In the genomic region with DNA sequence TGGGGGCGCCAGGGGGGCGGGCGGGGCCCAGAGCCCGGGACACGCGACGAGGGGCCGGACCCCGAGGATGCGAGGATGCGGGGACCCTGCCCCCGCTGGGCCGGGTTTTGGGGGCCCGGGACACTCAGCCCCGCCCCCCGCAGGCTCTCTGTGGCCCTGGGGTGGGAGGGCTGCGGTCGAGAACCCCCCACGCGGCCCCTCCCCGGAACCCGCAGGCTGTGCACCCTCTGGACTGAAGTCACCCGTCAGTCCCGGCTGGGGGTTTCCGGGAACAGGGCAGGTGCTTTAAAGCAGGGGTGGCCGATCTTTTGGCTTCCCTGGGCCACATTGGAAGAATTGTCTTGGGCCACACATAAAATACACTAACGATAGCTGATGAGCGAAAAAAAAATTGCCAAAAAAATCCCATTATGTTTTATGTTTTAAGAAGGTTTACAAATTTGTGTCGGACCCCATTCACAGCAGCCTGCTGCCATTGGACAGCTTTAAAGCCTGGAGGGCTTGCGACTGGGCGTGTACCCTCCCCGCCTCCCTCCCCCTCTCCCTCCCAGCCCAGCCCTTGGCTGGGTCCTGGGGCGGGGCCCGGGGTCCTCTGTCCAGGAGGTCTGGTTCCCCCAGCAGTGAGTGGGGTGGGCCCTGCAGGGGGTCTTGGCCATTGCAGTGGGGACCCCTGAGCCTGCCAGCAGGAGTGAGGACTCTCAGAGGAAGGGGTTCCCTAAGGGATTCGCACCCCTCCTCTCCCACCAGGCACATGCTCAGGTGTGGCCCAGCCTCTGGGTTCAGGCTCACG, we compare ENCODE assay signal across 9 cellular contexts. TPM values are rescaled to one million over a fixed set of nuclear protein-coding genes. Genes with fewer than 3 reads are reported as not detected.
A peak's percentile ranks its signal among the peaks of the same experiment; 100 is the strongest.
DNase-seq lines count a peak whose midpoint lies in the region; ATAC-seq, FAIRE-seq and TF ChIP-seq lines count a peak whose summit lies in the region.
"Had no signal": no experiment of that assay in that cellular context is flagged by ENCODE, and none has a peak within 500 bp of the region (broad histone marks: within the 10 kb centered on the region; RNA-seq: fewer than 3 reads in every experiment).

No MANE protein-coding gene starts in this region.

- CTCF ChIA-PET in GM12878 (lab: Yijun Ruan, JAX) = interaction anchor here (1.4 to 1.9 kb wide), 2 partner anchors 15 to 113 kb away, joined by 5 to 8 read pairs; no protein-coding TSS in a partner anchor

- H2AFZ ChIP-seq in GM12878 (ENCODE audit: control insufficient read depth, low read depth, low read length) (no peak overlapping the region; the same call in 1 of the 2 replicates), GM23248 (no peak overlapping the region)

- H3K27ac Mint-ChIP-seq in T-helper 1 cell treated with Interleukin-12 subunit alpha and Interleukin-12 subunit beta and Interleukin-4 antibody, amounts not matched to agents 30 μg/mL and 1 μg/mL, for 36 hours = peak overlapping the region; percentile 95

- H3K36me3 ChIP-seq in H7 (replicated peaks; ENCODE audit: control insufficient read depth, insufficient read depth, low read length) (no peaks in the 10 kb centered on the region), GM12878 (ENCODE audit: control insufficient read depth in 2 of 2, insufficient read depth in 2 of 2, low read length in 1 of 2) (no peaks in the 10 kb centered on the region), GM23248 (ENCODE audit: low read depth) (no peaks in the 10 kb centered on the region)

- in situ Hi-C loops in GM12878 (cut with MboI) (no loop called here), GM23248 (cut with MboI) (no loop called here)

- no peak for TF ChIP-seq CTCF in GM12878 (IDR thresholded peaks at IDR 0.05 in 2 of 3, conservative IDR thresholded peaks at IDR 0.05 in 1 of 3; ENCODE audit: control insufficient read depth in 2 of 3, extremely low read depth in 1 of 3, insufficient read depth in 1 of 3, low read depth in 3 of 3, low read length in 3 of 3)

- H3K4me1 ChIP-seq in GM12878 (ENCODE audit: control insufficient read depth, insufficient read depth, low read length) (peaks cover 10% of the 10 kb centered on the region), GM23248 (ENCODE audit: insufficient read depth) (no peaks in the 10 kb centered on the region)

- no peaks in the 10 kb centered on the region for H3K36me3 Mint-ChIP-seq in T-helper 1 cell treated with Interleukin-12 subunit alpha and Interleukin-12 subunit beta and Interleukin-4 antibody, amounts not matched to agents 30 μg/mL and 1 μg/mL, for 36 hours (ENCODE audit: low read depth)

- H3K4me3 ChIP-seq in H7 (ENCODE audit: insufficient read depth, low read depth, low read length) (no peak overlapping the region), GM12878 (0 out of 2 replicates have a peak overlapping the region, but pooled peaks have one; percentile 22), GM23248 (no peak overlapping the region)

- DNase-seq in H7 (peak; percentile 79), GM12878 (ENCODE audit: low read depth, low spot score) (no peak), GM23248 (no peak), OCI-M2 (lab: John Stamatoyannopoulos, UW; ENCODE audit: unreplicated experiment) (no peak)
- peak; percentile 68 for DNase-seq in stimulated activated CD8-positive, alpha-beta memory T cell treated with anti-CD3 and anti-CD28 coated beads, Interleukin-12 subunit alpha, Interleukin-12 subunit beta, amount 100 ng/mL, for 4 hours (ENCODE audit: low read depth)
- DNase-seq: IMR-90 had no signal

- H3K27me3 ChIP-seq in H7 (ENCODE audit: control insufficient read depth, insufficient read depth, low read length) (no peaks in the 10 kb centered on the region; the same call in 1 of the 2 replicates), GM12878 (replicated peaks in 1 of 2; ENCODE audit: control insufficient read depth in 2 of 2, insufficient read depth in 2 of 2, low read length in 1 of 2) (no peaks in the 10 kb centered on the region), GM23248 (replicated peaks; ENCODE audit: insufficient read depth) (no peaks in the 10 kb centered on the region)

- peak overlapping the region; percentile 76 for H3K4me3 Mint-ChIP-seq in T-helper 1 cell treated with Interleukin-12 subunit alpha and Interleukin-12 subunit beta and Interleukin-4 antibody, amounts not matched to agents 30 μg/mL and 1 μg/mL, for 36 hours

- no peak for FAIRE-seq in GM12878 (lab: Jason Lieb, UNC)

- TF ChIP-seq EP300 in GM12878 (IDR thresholded peaks at IDR 0.05; ENCODE audit: borderline replicate concordance in 1 of 2, control insufficient read depth in 1 of 2, low read depth in 2 of 2, low read length in 2 of 2) = peak in 1 of 2 experiments; percentile 38; a peak in 1 of 4 replicates

- 15% methylated on average over 15 of the region's 36 CpGs for WGBS in GM12878 (ENCODE audit: insufficient coverage, insufficient replicate concordance, low lambda C conversion rate, missing lambda C conversion rate)
- 18 to 22% methylated on average over 18 to 30 of the region's 36 CpGs for WGBS in GM23248 (ENCODE audit: low coverage in 1 of 2, low lambda C conversion rate in 2 of 2, missing lambda C conversion rate in 2 of 2), 2 experiments

- peaks cover 9% of the 10 kb centered on the region for H3K4me1 Mint-ChIP-seq in T-helper 1 cell treated with Interleukin-12 subunit alpha and Interleukin-12 subunit beta and Interleukin-4 antibody, amounts not matched to agents 30 μg/mL and 1 μg/mL, for 36 hours (ENCODE audit: low read depth)

- no peak for TF ChIP-seq RAD21 in GM12878 (IDR thresholded peaks at IDR 0.05; ENCODE audit: insufficient read depth, low read depth, low read length)

- SMC1A ChIA-PET in GM12878 (lab: Charles Lee; ENCODE audit: uncharacterized antibody, unreplicated experiment) = interaction anchor here (0.6 kb wide), 2 partner anchors 15 to 23 kb away, joined by 3 read pairs; no protein-coding TSS in a partner anchor

- peak; percentile 93 for ATAC-seq in GM12878
- no peak for ATAC-seq in HG03378 (IDR thresholded peaks at IDR 0.05; ENCODE audit: unreplicated experiment)
- ATAC-seq in GM18868 (IDR thresholded peaks at IDR 0.05; ENCODE audit: unreplicated experiment) = no peak

- RAD21 ChIA-PET in GM12878 (lab: Charles Lee; ENCODE audit: unreplicated experiment) = interaction anchor here (0.7 to 2.2 kb wide), 5 partner anchors 15 to 113 kb away, joined by 4 to 9 read pairs (median 5); no protein-coding TSS in a partner anchor

- H4K20me1 ChIP-seq in GM12878 (ENCODE audit: control insufficient read depth, insufficient read depth) = no peaks in the 10 kb centered on the region
- H4K20me1 ChIP-seq in GM23248 (ENCODE audit: insufficient read depth) = no peaks in the 10 kb centered on the region

- H3K27me3 Mint-ChIP-seq in T-helper 1 cell treated with Interleukin-12 subunit alpha and Interleukin-12 subunit beta and Interleukin-4 antibody, amounts not matched to agents 30 μg/mL and 1 μg/mL, for 36 hours (ENCODE audit: low read depth) = no peaks in the 10 kb centered on the region

- no peak overlapping the region for H3K9ac ChIP-seq in GM12878 (ENCODE audit: control insufficient read depth, insufficient read depth, low read length)
- H3K9ac ChIP-seq in GM23248 = no peak overlapping the region

- POLR2A ChIA-PET in GM12878 (lab: Charles Lee) = interaction anchor here (0.5 to 1.7 kb wide), 5 partner anchors 9 to 124 kb away, joined by 3 to 5 read pairs (median 4); partner anchors contain the start of gene ISG15

- intact Hi-C loops in GM12878 (cut with micrococcal nuclease; ENCODE audit: unreplicated experiment) = no loop called here

- no peaks in the 10 kb centered on the region for H3F3A ChIP-seq in GM23248 (ENCODE audit: insufficient read depth)

- H3K9me3 Mint-ChIP-seq in T-helper 1 cell treated with Interleukin-12 subunit alpha and Interleukin-12 subunit beta and Interleukin-4 antibody, amounts not matched to agents 30 μg/mL and 1 μg/mL, for 36 hours = no peaks in the 10 kb centered on the region

- no peaks in the 10 kb centered on the region for H3K9me2 ChIP-seq in GM23248 (ENCODE audit: insufficient read depth)

- H3K9me3 ChIP-seq in GM12878 (replicated peaks; ENCODE audit: control insufficient read depth, insufficient read depth, low read length) (no peaks in the 10 kb centered on the region), GM23248 (ENCODE audit: low read depth) (no peaks in the 10 kb centered on the region)

- H3K79me2 ChIP-seq in GM12878 (ENCODE audit: control insufficient read depth, insufficient read depth, low read length) (no peaks in the 10 kb centered on the region), GM23248 (ENCODE audit: insufficient read depth) (no peaks in the 10 kb centered on the region)

- TF ChIP-seq POLR2A in GM12878 (IDR thresholded peaks at IDR 0.05; ENCODE audit: low read depth, low read length) = no peak

- H3K27ac ChIP-seq in GM12878 (ENCODE audit: control insufficient read depth, insufficient read depth) (no peak overlapping the region), GM23248 (no peak overlapping the region)

- no TSS peak for BruUV-seq in GM12878 (replicated peaks; lab: Mats Ljungman, UMichigan)

- peak overlapping the region; percentile 62 for H3K4me2 ChIP-seq in GM12878 (ENCODE audit: control insufficient read depth, insufficient read depth)
- H3K4me2 ChIP-seq in GM23248 (ENCODE audit: unreplicated experiment) = no peak overlapping the region

RNA-seq across cellular contexts. Expression of gene C1orf159, which starts 21.6 kb away (rescaled TPM):
- 29.3 and 32.0 TPM in 2 replicates for total RNA-seq in H7 (2014; rRNA removed; shearing (Covaris generic))
- total RNA-seq in GM12878 (2013; cell fraction: nucleolus; rRNA removed) = 49.9 and 52.4 TPM in 2 replicates
- total RNA-seq in GM12878 (2014; rRNA removed) (12.2 and 16.8 TPM in 2 replicates), GM12878 (2014; rRNA removed; fragmentation: Illumina TruSeq; extraction: Trizol) (2.3 and 3.0 TPM in 2 replicates), GM12878 (2021) (15.5 and 18.7 TPM in 2 replicates)
- polyA plus RNA-seq in GM12878 (2011; ENCODE audit: low read depth) = 3.3 TPM
- polyA plus RNA-seq in GM12878 (2011; rRNA removed) (1.9 and 5.1 TPM in 2 replicates), GM12878 (2014; fragmentation: Illumina TruSeq; extraction: Trizol) (0.24 and 1.3 TPM in 2 replicates), GM12878 (2014; fragmentation: Nextera tagmentation; extraction: Ambion mirVana) (under 1 TPM; 0.11 to 0.44 TPM), GM12878 (2014; rRNA removed) (23.4 TPM in 2 replicates), GM12878 (2016; fragmentation: Nextera tagmentation; extraction: Ambion mirVana) (10 to 100 TPM; 10.9 to 12.1 TPM), GM23248 (2016; fragmentation: Nextera tagmentation; extraction: Ambion mirVana) (11.0 and 11.4 TPM in 2 replicates)
- polyA plus RNA-seq in GM12878 (2011; cell fraction: cytosol; rRNA removed) = 7.7 and 14.7 TPM in 2 replicates
- 75.7 and 94.5 TPM in 2 replicates for polyA plus RNA-seq in GM12878 (2011; cell fraction: nucleus; rRNA removed)
- 8.7 and 10.2 TPM in 2 replicates for polyA plus RNA-seq in GM12878 (2012)
- polyA minus RNA-seq in GM12878 (2011; rRNA and poly(A)+ RNA removed) = 2.0 and 6.2 TPM in 2 replicates
- 4.1 and 5.5 TPM in 2 replicates for polyA minus RNA-seq in GM12878 (2011; cell fraction: cytosol; rRNA and poly(A)+ RNA removed)
- polyA minus RNA-seq in GM12878 (2011; cell fraction: nucleus; rRNA and poly(A)+ RNA removed) = 12.5 and 19.2 TPM in 2 replicates
- 5.2 and 13.1 TPM in 2 replicates for total RNA-seq in GM23248 (2014; rRNA removed; shearing (Covaris generic))

RNA-seq across cellular contexts. Expression of gene TTLL10, which starts 36.2 kb away (rescaled TPM):
- total RNA-seq in H7 (2014; rRNA removed; shearing (Covaris generic)) = not detected in 2 replicates
- not detected in 2 replicates for total RNA-seq in GM12878 (2013; cell fraction: nucleolus; rRNA removed)
- total RNA-seq in GM12878 (2014; rRNA removed) (not detected in 2 replicates), GM12878 (2014; rRNA removed; fragmentation: Illumina TruSeq; extraction: Trizol) (not detected in 2 replicates), GM12878 (2021) (not detected in 2 replicates)
- polyA plus RNA-seq in GM12878 (2011; ENCODE audit: low read depth) = not detected
- polyA plus RNA-seq in GM12878 (2011; rRNA removed) (not detected in 2 replicates), GM12878 (2014; fragmentation: Illumina TruSeq; extraction: Trizol) (not detected in 2 replicates), GM12878 (2014; fragmentation: Nextera tagmentation; extraction: Ambion mirVana) (not detected), GM12878 (2014; rRNA removed) (not detected in 2 replicates), GM12878 (2016; fragmentation: Nextera tagmentation; extraction: Ambion mirVana) (not detected), GM23248 (2016; fragmentation: Nextera tagmentation; extraction: Ambion mirVana) (not detected in 2 replicates)
- not detected in 2 replicates for polyA plus RNA-seq in GM12878 (2011; cell fraction: cytosol; rRNA removed)
- not detected in 2 replicates for polyA plus RNA-seq in GM12878 (2011; cell fraction: nucleus; rRNA removed)
- not detected in 2 replicates for polyA plus RNA-seq in GM12878 (2012)
- not detected in 2 replicates for polyA minus RNA-seq in GM12878 (2011; rRNA and poly(A)+ RNA removed)
- not detected in 2 replicates for polyA minus RNA-seq in GM12878 (2011; cell fraction: cytosol; rRNA and poly(A)+ RNA removed)
- polyA minus RNA-seq in GM12878 (2011; cell fraction: nucleus; rRNA and poly(A)+ RNA removed) = not detected in 2 replicates
- not detected in 2 replicates for total RNA-seq in GM23248 (2014; rRNA removed; shearing (Covaris generic))
- total RNA-seq: IMR-90 had no signal
- polyA plus RNA-seq: IMR-90 had no signal

Comparison
In these comparisons a context has a peak if more than half of its experiments do, and no peak if none do; other contexts are left out.
1. DNase-seq: peak in H7 (single experiment) and stimulated activated CD8-positive, alpha-beta memory T cell treated with anti-CD3 and anti-CD28 coated beads, Interleukin-12 subunit alpha, Interleukin-12 subunit beta, amount 100 ng/mL, for 4 hours (single experiment); none in GM12878 (single experiment), GM23248 (single experiment) and OCI-M2 (single experiment).